In the genomic region with DNA sequence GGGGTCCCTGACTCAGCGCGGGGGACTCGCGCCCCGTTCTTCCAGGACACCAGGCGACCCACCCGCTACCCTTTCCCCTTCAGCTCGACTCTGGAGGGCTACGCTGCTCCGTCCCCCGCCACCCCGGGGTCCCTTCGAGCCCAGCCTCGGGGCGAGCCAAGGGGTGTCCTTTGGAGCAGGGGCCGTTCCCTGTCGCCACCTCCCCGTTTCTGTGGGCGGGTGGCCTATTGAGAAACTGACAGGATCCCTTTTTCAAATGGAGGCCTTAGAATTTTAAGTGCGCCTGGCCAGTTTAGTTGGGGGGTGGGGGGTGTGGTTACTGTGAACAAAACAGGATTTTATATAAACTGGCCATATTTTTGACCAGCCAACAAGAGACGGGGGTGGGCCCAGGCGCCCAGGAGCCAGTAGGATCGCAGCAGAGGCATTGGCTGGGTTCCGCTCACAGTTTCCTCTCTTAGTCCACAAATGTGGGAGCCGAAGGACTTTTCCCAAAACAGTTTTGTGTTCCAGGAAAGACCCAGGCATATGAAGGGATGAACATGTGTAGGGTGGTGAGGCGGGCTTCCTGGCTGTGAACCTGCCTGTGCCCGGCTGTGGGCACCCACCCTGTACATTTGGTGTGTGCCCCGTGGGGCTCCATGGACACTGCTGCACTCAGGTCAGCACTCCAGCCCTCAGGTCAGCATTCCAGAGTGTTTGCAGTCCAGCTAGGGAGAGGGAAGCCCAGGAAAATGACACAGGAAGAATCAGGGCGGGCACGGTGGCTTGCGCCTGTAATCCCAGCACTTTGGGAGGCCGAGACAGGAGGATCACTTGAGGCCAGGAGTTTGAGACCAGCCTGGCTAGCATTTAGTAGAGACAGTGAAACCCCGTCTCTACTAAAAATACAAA, we compare ENCODE assay signal across 8 cellular contexts. TPM values are rescaled to one million over a fixed set of nuclear protein-coding genes. Genes with fewer than 3 reads are reported as not detected.
DNase-seq lines count a peak whose midpoint lies in the region; ATAC-seq and TF ChIP-seq lines count a peak whose summit lies in the region.

No MANE protein-coding gene starts in this region.

- no peaks in the 10 kb centered on the region for H3K36me3 ChIP-seq in neural progenitor cell

- peaks cover 4% of the 10 kb centered on the region for H3F3A ChIP-seq in neural progenitor cell (ENCODE audit: low read depth)

- peaks cover 36% of the 10 kb centered on the region for H3K4me1 Mint-ChIP-seq in neural progenitor cell

- peaks cover 22% of the 10 kb centered on the region for H3K4me1 ChIP-seq in neural progenitor cell

- no peaks in the 10 kb centered on the region for H3K9me3 Mint-ChIP-seq in neural progenitor cell

- ATAC-seq in HG02642 (IDR thresholded peaks at IDR 0.05; ENCODE audit: poor library complexity, unreplicated experiment) = no peak

- H3K36me3 Mint-ChIP-seq in neural progenitor cell = no peaks in the 10 kb centered on the region

- no peak overlapping the region for H3K27ac ChIP-seq in neural progenitor cell

- peaks cover 3% of the 10 kb centered on the region for H3K27me3 Mint-ChIP-seq in neural progenitor cell (ENCODE audit: insufficient read depth, low read depth)

- TF ChIP-seq CTCF in fibroblast of villous mesenchyme (IDR thresholded peaks at IDR 0.05; ENCODE audit: insufficient read depth, low read depth, low read length) = no peak
- TF ChIP-seq CTCF in neural progenitor cell (IDR thresholded peaks at IDR 0.05) = no peak

- H3K9me3 ChIP-seq in neural progenitor cell (ENCODE audit: low read depth) = no peaks in the 10 kb centered on the region

- peaks cover 33% of the 10 kb centered on the region for H4K20me1 ChIP-seq in neural progenitor cell (ENCODE audit: low read depth)

- H3K9ac ChIP-seq in neural progenitor cell = no peak overlapping the region

- H3K4me3 ChIP-seq in fibroblast of villous mesenchyme (ENCODE audit: low read depth, low read length) = peak overlapping the region; percentile 88
- H3K4me3 ChIP-seq in neural progenitor cell = peak overlapping the region; percentile 91

- peak overlapping the region; percentile 81 for H3K4me3 Mint-ChIP-seq in neural progenitor cell

- peak overlapping the region; percentile 80 for H3K4me2 ChIP-seq in neural progenitor cell

- H3K79me2 ChIP-seq in neural progenitor cell (ENCODE audit: low read depth) = peaks cover 39% of the 10 kb centered on the region

- DNase-seq in HCEC 1CT (peak; percentile 95), SKM-1 treated with dmso at 0.1 percent for 144 hours (lab: John Stamatoyannopoulos, UW; ENCODE audit: unreplicated experiment) (peak; percentile 54), fibroblast of villous mesenchyme (ENCODE audit: low read depth) (peak; percentile 90), neural progenitor cell (ENCODE audit: low spot score) (peak; percentile 45), DMS153 treated with DMSO at 0.1 percent for 48 hours (lab: John Stamatoyannopoulos, UW; ENCODE audit: unreplicated experiment) (no peak)
- DNase-seq in effector CD8-positive, alpha-beta T cell (lab: John Stamatoyannopoulos, UW) = no peak
- no peak for DNase-seq in activated CD8-positive, alpha-beta memory T cell treated with anti-CD3 and anti-CD28 coated beads, Interleukin-2, amount 50 U/mL, for 48 hours

- no peaks in the 10 kb centered on the region for H3K27me3 ChIP-seq in neural progenitor cell

- H2AFZ ChIP-seq in neural progenitor cell (replicated peaks) = peak overlapping the region; percentile 67

- H3K27ac Mint-ChIP-seq in neural progenitor cell = no peak overlapping the region

RNA-seq across cellular contexts. Expression of gene TIMP2, which starts 0.7 kb away (rescaled TPM):
- total RNA-seq in fibroblast of villous mesenchyme (157 and 189 TPM in 2 replicates), neural progenitor cell (ENCODE audit: low replicate concordance) (19.8 and 22.3 TPM in 2 replicates)

RNA-seq across cellular contexts. Expression of gene CEP295NL, which starts 22.9 kb away (rescaled TPM):
- total RNA-seq in fibroblast of villous mesenchyme (3.9 and 5.6 TPM in 2 replicates), neural progenitor cell (ENCODE audit: low replicate concordance) (0.28 and 0.39 TPM in 2 replicates)

RNA-seq across cellular contexts. Expression of gene LGALS3BP, which starts 53.8 kb away (rescaled TPM):
- total RNA-seq in fibroblast of villous mesenchyme = 297 and 325 TPM in 2 replicates
- 17.5 and 64.3 TPM in 2 replicates for total RNA-seq in neural progenitor cell (ENCODE audit: low replicate concordance)

Comparison
In these comparisons a context has a peak if more than half of its experiments do, and no peak if none do; other contexts are left out.
1. DNase-seq: peak in HCEC 1CT (single experiment), SKM-1 treated with dmso at 0.1 percent for 144 hours (single experiment), fibroblast of villous mesenchyme (single experiment) and neural progenitor cell (single experiment); none in effector CD8-positive, alpha-beta T cell (single experiment), activated CD8-positive, alpha-beta memory T cell treated with anti-CD3 and anti-CD28 coated beads, Interleukin-2, amount 50 U/mL, for 48 hours (single experiment) and DMS153 treated with DMSO at 0.1 percent for 48 hours (single experiment).